Comparison of ENCODE assay signal across 9 cellular contexts in genomic region chr12:43210437-43211197, GRCh38.
A peak's percentile ranks its signal among the peaks of the same experiment; 100 is the strongest.
DNase-seq lines count a peak whose midpoint lies in the region; ATAC-seq and TF ChIP-seq lines count a peak whose summit lies in the region.
"Had no signal": no experiment of that assay in that cellular context is flagged by ENCODE, and none has a peak within 500 bp of the region (broad histone marks: within the 10 kb centered on the region; RNA-seq: fewer than 3 reads in every experiment).

No MANE protein-coding gene starts in this region.

- dilution Hi-C loops in IMR-90 (cut with HindIII; ENCODE audit: low sequenced_read_pairs, unreplicated experiment) = no loop called here

- no TSS peak for BruUV-seq in IMR-90 (replicated peaks; lab: Mats Ljungman, UMichigan)

- no peak overlapping the region for H3K14ac ChIP-seq in IMR-90 (replicated peaks; ENCODE audit: low read depth, low read length)

- TF ChIP-seq POLR2A in IMR-90 (IDR thresholded peaks at IDR 0.05; ENCODE audit: low read depth, low read length) = no peak

- intact Hi-C loops in IMR-90 (cut with micrococcal nuclease) = no loop called here

- no peaks in the 10 kb centered on the region for H3K36me3 ChIP-seq in IMR-90 (ENCODE audit: control insufficient read depth, insufficient read depth, low read length)

- H2BK120ac ChIP-seq in IMR-90 (ENCODE audit: low read depth, low read length) = no peak overlapping the region

- TF ChIP-seq CTCF in IMR-90 (conservative IDR thresholded peaks at IDR 0.05; ENCODE audit: low read depth, low read length) = no peak

- peak overlapping the region; percentile 66; the same call in 1 of the 2 replicates for H3K4me2 ChIP-seq in IMR-90 (ENCODE audit: low read depth, low read length)

- no peak overlapping the region for H2BK15ac ChIP-seq in IMR-90 (ENCODE audit: low read depth, low read length)

- no peaks in the 10 kb centered on the region for H3K27me3 Mint-ChIP-seq in T-cell
- H3K27me3 Mint-ChIP-seq: activated naive CD4-positive, alpha-beta T cell treated with anti-CD3 and anti-CD28 coated beads, Interleukin-2, amount 50 U/mL, for 24 hours had no signal

- ATAC-seq in GM21528 (IDR thresholded peaks at IDR 0.05; ENCODE audit: low FRiP score, unreplicated experiment) (peak; percentile 93), IMR-90 (ENCODE audit: low read depth) (peak; percentile 48), T-cell (replicated peaks in 1 of 4) (no peak)

- POLR2A ChIA-PET in IMR-90 (lab: Charles Lee; ENCODE audit: unreplicated experiment) (no interaction called here), T-cell (lab: Charles Lee) (no interaction called here)

- H4K5ac ChIP-seq in IMR-90 (ENCODE audit: low read depth, low read length) = no peak overlapping the region; the same call in 1 of the 2 replicates

- H2BK5ac ChIP-seq in IMR-90 (ENCODE audit: low read depth, low read length, poor library complexity, severe bottlenecking) = peak overlapping the region; percentile 6

- no peaks in the 10 kb centered on the region for H3K9me3 Mint-ChIP-seq in T-cell
- H3K9me3 Mint-ChIP-seq: activated naive CD4-positive, alpha-beta T cell treated with anti-CD3 and anti-CD28 coated beads, Interleukin-2, amount 50 U/mL, for 24 hours had no signal

- H3K23ac ChIP-seq in IMR-90 (ENCODE audit: low read depth, low read length) = no peak overlapping the region

- in situ Hi-C loops in IMR-90 (cut with MboI; ENCODE audit: low sequenced_read_pairs) = no loop called here

- H3K79me1 ChIP-seq in IMR-90 (ENCODE audit: low read depth in 1 of 2, low read length in 2 of 2) = no peaks in the 10 kb centered on the region

- DNase-seq in EH (ENCODE audit: low read depth) = peak; percentile 51
- DNase-seq in IMR-90 = peak; percentile 67
- DNase-seq in fibroblast of peridontal ligament (ENCODE audit: extremely low read depth) = peak; percentile 43
- DNase-seq in DMS153 treated with DMSO at 0.1 percent for 48 hours (lab: John Stamatoyannopoulos, UW; ENCODE audit: unreplicated experiment) = no peak
- no peak for DNase-seq in NCI-H2081 treated with DMSO at 0.1 percent for 48 hours (lab: John Stamatoyannopoulos, UW)
- DNase-seq in NCI-H1048 (lab: John Stamatoyannopoulos, UW) = no peak
- no peak for DNase-seq in T-cell

- H3K36me3 Mint-ChIP-seq in T-cell = no peaks in the 10 kb centered on the region
- H3K36me3 Mint-ChIP-seq: activated naive CD4-positive, alpha-beta T cell treated with anti-CD3 and anti-CD28 coated beads, Interleukin-2, amount 50 U/mL, for 24 hours had no signal

- no peaks in the 10 kb centered on the region for H3K4me1 ChIP-seq in IMR-90 (ENCODE audit: control insufficient read depth, insufficient read depth, low read length)

- no peak overlapping the region for H2AFZ ChIP-seq in IMR-90 (replicated peaks; ENCODE audit: low read length, poor library complexity)

- H2BK20ac ChIP-seq in IMR-90 (ENCODE audit: low read depth, low read length) = no peak overlapping the region

- H3K4me1 Mint-ChIP-seq in T-cell = peaks cover 0 to 2% (median 1%) of the 10 kb centered on the region in 3 donors
- H3K4me1 Mint-ChIP-seq: activated naive CD4-positive, alpha-beta T cell treated with anti-CD3 and anti-CD28 coated beads, Interleukin-2, amount 50 U/mL, for 24 hours had no signal

- no peak overlapping the region for H3K9ac ChIP-seq in IMR-90 (ENCODE audit: low read depth, low read length)

- H3K4ac ChIP-seq in IMR-90 (ENCODE audit: low read depth, low read length) = no peak overlapping the region

- H2AK5ac ChIP-seq in IMR-90 (ENCODE audit: low read depth, low read length) = no peak overlapping the region

- H3K27me3 ChIP-seq in IMR-90 (ENCODE audit: control insufficient read depth, insufficient read depth, low read length) = no peaks in the 10 kb centered on the region

- no peak overlapping the region for H3K4me3 Mint-ChIP-seq in T-cell
- H3K4me3 Mint-ChIP-seq: activated naive CD4-positive, alpha-beta T cell treated with anti-CD3 and anti-CD28 coated beads, Interleukin-2, amount 50 U/mL, for 24 hours had no signal

- no peak overlapping the region for H4K91ac ChIP-seq in IMR-90 (ENCODE audit: insufficient read depth, low read depth, low read length)

- no peak overlapping the region; the same call in 1 of the 2 replicates for H3K18ac ChIP-seq in IMR-90 (ENCODE audit: low read depth, low read length)

- WGBS in IMR-90 (ENCODE audit: extremely low coverage in 2 of 2, insufficient read length in 1 of 2), 2 experiments = no CpG with 5 or more reads among the region's 6 CpGs

- no peak overlapping the region for H3K27ac ChIP-seq in IMR-90 (ENCODE audit: insufficient read depth, low read length)

- H4K8ac ChIP-seq in IMR-90 (ENCODE audit: low read depth in 2 of 2, low read length in 2 of 2) = peak overlapping the region in 1 of 2 experiments; percentile 18; a peak in 2 of 4 replicates

- CTCF ChIA-PET in IMR-90 (lab: Yijun Ruan, JAX) = interaction anchor here (0.7 kb wide), 1 partner anchor 640 kb away, joined by 5 read pairs; no protein-coding TSS in a partner anchor
- CTCF ChIA-PET in T-cell (lab: Charles Lee) = interaction anchor here in 1 of 2 donors (0.6 kb wide), 1 partner anchor 16 kb away, joined by 4 read pairs; no protein-coding TSS in a partner anchor

- no peaks in the 10 kb centered on the region for H3K9me3 ChIP-seq in IMR-90 (ENCODE audit: control insufficient read depth, insufficient read depth, low read length)

- H3K56ac ChIP-seq in IMR-90 (ENCODE audit: extremely low read depth, insufficient read depth, low read length) = no peak overlapping the region

- no peaks in the 10 kb centered on the region for H4K20me1 ChIP-seq in IMR-90 (ENCODE audit: insufficient read depth, low read length)

- H3K9me1 ChIP-seq in IMR-90 (ENCODE audit: insufficient read depth, low read length) = no peaks in the 10 kb centered on the region

- no peak overlapping the region for H3K4me3 ChIP-seq in IMR-90 (ENCODE audit: insufficient read depth, low read depth, low read length)

- H3K27ac Mint-ChIP-seq in T-cell = no peak overlapping the region
- H3K27ac Mint-ChIP-seq: activated naive CD4-positive, alpha-beta T cell treated with anti-CD3 and anti-CD28 coated beads, Interleukin-2, amount 50 U/mL, for 24 hours had no signal

- H2AK9ac ChIP-seq in IMR-90 (replicated peaks; ENCODE audit: low read depth, low read length, poor library complexity) = no peak overlapping the region

- no peak for TF ChIP-seq RAD21 in IMR-90 (IDR thresholded peaks at IDR 0.05; ENCODE audit: low read length)

TF ChIP-seq in IMR-90, 13 proteins besides CTCF, POLR2A, EP300 and RAD21:
- TF ChIP-seq MXI1 (IDR thresholded peaks at IDR 0.05; ENCODE audit: borderline replicate concordance, low read depth, low read length) (no peak), FOS (IDR thresholded peaks at IDR 0.05; ENCODE audit: low read depth, low read length) (peak; percentile 33; the same call in 1 of the 2 replicates), NFE2L2 (IDR thresholded peaks at IDR 0.05; ENCODE audit: low read depth, low read length) (no peak)
TF ChIP-seq in IMR-90: peak in this region for 1.

Comparison
In these comparisons a context has a peak if more than half of its experiments do, and no peak if none do; other contexts are left out.
1. DNase-seq: peak in EH (single experiment), IMR-90 (single experiment) and fibroblast of peridontal ligament (single experiment); none in DMS153 treated with DMSO at 0.1 percent for 48 hours (single experiment), NCI-H2081 treated with DMSO at 0.1 percent for 48 hours (single experiment), NCI-H1048 (single experiment) and T-cell (0 of 34).
2. ATAC-seq: peak in GM21528 (single experiment) and IMR-90 (single experiment); none in T-cell (0 of 4).